ENCODE assay signal across 10 cellular contexts in the genomic region with DNA sequence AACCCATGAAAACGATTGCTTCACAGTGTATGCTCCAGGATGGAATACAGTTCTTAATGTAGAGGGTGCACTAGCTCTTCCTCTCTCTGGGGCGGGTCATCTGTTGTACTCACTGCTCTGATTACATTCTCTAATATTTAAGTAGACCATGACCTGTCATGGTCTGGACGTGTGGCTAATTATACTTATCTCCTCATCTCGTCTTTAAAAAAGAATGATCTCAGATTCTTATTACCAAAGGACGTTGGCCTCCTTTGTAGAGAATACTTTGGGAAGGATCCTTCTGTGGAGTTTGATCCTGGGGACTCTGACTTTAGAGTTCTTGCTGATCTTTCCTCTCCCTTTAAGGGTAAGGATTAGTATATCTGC. TPM values are rescaled to one million over a fixed set of nuclear protein-coding genes. Genes with fewer than 3 reads are reported as not detected.
DNase-seq lines count a peak whose midpoint lies in the region; ATAC-seq and TF ChIP-seq lines count a peak whose summit lies in the region.
"Had no signal": no experiment of that assay in that cellular context is flagged by ENCODE, and none has a peak within 500 bp of the region (broad histone marks: within the 10 kb centered on the region; RNA-seq: fewer than 3 reads in every experiment).

No MANE protein-coding gene starts in this region.

- no peak overlapping the region for H3K9ac ChIP-seq in rectal smooth muscle tissue (ENCODE audit: low read length)

- H3K4me3 ChIP-seq in SJSA1, result no peak overlapping the region
- H3K4me3 ChIP-seq in right atrium auricular region, result peak overlapping the region in 1 of 2 donors; percentile 17
- no peak overlapping the region for H3K4me3 ChIP-seq in rectal smooth muscle tissue (ENCODE audit: low read length)

- peak overlapping the region; percentile 70 for H3K27ac ChIP-seq in SJSA1
- peak overlapping the region; percentile 81 to 82 for H3K27ac ChIP-seq in right atrium auricular region
- peak overlapping the region; percentile 46 for H3K27ac ChIP-seq in rectal smooth muscle tissue (ENCODE audit: low read depth, low read length)

- no peaks in the 10 kb centered on the region for H3K36me3 ChIP-seq in SJSA1
- no peaks in the 10 kb centered on the region for H3K36me3 ChIP-seq in right atrium auricular region
- H3K36me3 ChIP-seq in rectal smooth muscle tissue (ENCODE audit: control insufficient read depth, insufficient read depth, low read length), result no peaks in the 10 kb centered on the region

- peak; percentile 28 for ATAC-seq in GM18868 (IDR thresholded peaks at IDR 0.05; ENCODE audit: unreplicated experiment)
- ATAC-seq: stimulated activated effector memory CD8-positive, alpha-beta T cell treated with anti-CD3 and anti-CD28 coated beads, Interleukin-12 subunit alpha, Interleukin-12 subunit beta, amount 100 ng/mL, for 72 hours had no signal

- no peak for TF ChIP-seq CTCF in right atrium auricular region (IDR thresholded peaks at IDR 0.05)

- DNase-seq in SJSA1 (ENCODE audit: low read depth in 1 of 2, low spot score in 2 of 2) (no peak), right atrium auricular region (ENCODE audit: low spot score) (no peak), C1 segment of cervical spinal cord (lab: John Stamatoyannopoulos, UW) (no peak), DMS153 (lab: John Stamatoyannopoulos, UW) (no peak), UCSD-AML1 (lab: John Stamatoyannopoulos, UW; ENCODE audit: unreplicated experiment) (no peak)
- DNase-seq in stimulated activated CD4-positive, alpha-beta T cell treated with anti-CD3 and anti-CD28 coated beads, Interleukin-2, amount 100 ng/mL, for 24 hours, result no peak
- DNase-seq: NCI-H1694 treated with DMSO at 0.1 percent for 48 hours had no signal

- H3K9me3 ChIP-seq in SJSA1 (replicated peaks) (no peaks in the 10 kb centered on the region), right atrium auricular region (no peaks in the 10 kb centered on the region)

- H3K4me1 ChIP-seq in SJSA1 (replicated peaks) (peaks cover 34% of the 10 kb centered on the region), right atrium auricular region (peaks cover 0 to 84% of the 10 kb centered on the region in 2 donors), rectal smooth muscle tissue (ENCODE audit: control insufficient read depth, insufficient read depth, low read length) (peaks cover 16% of the 10 kb centered on the region)

- H3K27me3 ChIP-seq in SJSA1 (replicated peaks) (no peaks in the 10 kb centered on the region), right atrium auricular region (no peaks in the 10 kb centered on the region), rectal smooth muscle tissue (ENCODE audit: control insufficient read depth, insufficient read depth, low read length) (no peaks in the 10 kb centered on the region)

RNA-seq across cellular contexts. Expression of a gene that starts 48.4 kb away (rescaled TPM):
- 8.1 and 15.4 TPM in 2 replicates for total RNA-seq in SJSA1 (2014; rRNA removed; shearing (Covaris generic))
- 100 to 1,000 TPM; 172 to 259 TPM for total RNA-seq in right atrium auricular region

Comparison
In these comparisons a context has a peak if more than half of its experiments do, and no peak if none do; other contexts are left out.
1. RNA of a gene that starts 48.4 kb away (total RNA-seq): 172 to 259 TPM in right atrium auricular region; 8.1 to 15.4 TPM in SJSA1; every median in the first group is over 10 times any median in the second.
2. Peak in every context shown above with its lines, with median percentiles within 50 percentile points of each other: H3K27ac ChIP-seq.